In genomic region chr6:63581355-63581998, GRCh38 we compare ENCODE assay signal across 2 cellular contexts.
A peak's percentile ranks its signal among the peaks of the same experiment; 100 is the strongest.
TF ChIP-seq lines count a peak whose summit lies in the region.

No MANE protein-coding gene starts in this region.

TF ChIP-seq in A549, 52 proteins besides CTCF, POLR2A, EP300 and RAD21:
- no peak for TF ChIP-seq EHMT2 (IDR thresholded peaks at IDR 0.05; ENCODE audit: low read depth)
- TF ChIP-seq RNF2 (IDR thresholded peaks at IDR 0.05; ENCODE audit: borderline replicate concordance, low read depth): no peak
- TF ChIP-seq ATOH8 (CRISPR knock-in tag; IDR thresholded peaks at IDR 0.05; ENCODE audit: low read depth): no peak
- no peak for TF ChIP-seq ESRRA (IDR thresholded peaks at IDR 0.05; ENCODE audit: borderline replicate concordance, low read length)
- TF ChIP-seq ZSCAN20 (CRISPR knock-in tag; IDR thresholded peaks at IDR 0.05): no peak
- no peak for TF ChIP-seq MYC (IDR thresholded peaks at IDR 0.05; ENCODE audit: borderline replicate concordance, low read length)
- TF ChIP-seq JUN (IDR thresholded peaks at IDR 0.05): no peak
- no peak for TF ChIP-seq USF2 (IDR thresholded peaks at IDR 0.05)
- no peak for TF ChIP-seq TFCP2L1 (CRISPR knock-in tag; IDR thresholded peaks at IDR 0.05)
- peak; percentile 70; the same call in 1 of the 2 replicates for TF ChIP-seq HOXA7 (CRISPR knock-in tag; IDR thresholded peaks at IDR 0.05)
- peak; percentile 16 for TF ChIP-seq MAFK (IDR thresholded peaks at IDR 0.05; ENCODE audit: partially characterized antibody)
- TF ChIP-seq ELK1 (IDR thresholded peaks at IDR 0.05; ENCODE audit: low read depth, low read length): no peak

TF ChIP-seq in K562, 482 proteins besides CTCF, POLR2A, EP300 and RAD21:
- TF ChIP-seq C11orf30 (IDR thresholded peaks at IDR 0.05; ENCODE audit: low read depth) (peak; percentile 29; the same call in 1 of the 2 replicates), NBN (IDR thresholded peaks at IDR 0.05; ENCODE audit: low read depth) (no peak), GATA2 (CRISPR knock-in tag; IDR thresholded peaks at IDR 0.05) (no peak), ZNF316 (IDR thresholded peaks at IDR 0.05) (peak; percentile 63), RBFOX2 (IDR thresholded peaks at IDR 0.05; ENCODE audit: low read depth, low read length) (peak; percentile 23; the same call in 1 of the 2 replicates), GTF2F1 (IDR thresholded peaks at IDR 0.05; ENCODE audit: low read depth, low read length) (no peak), POLR2G (IDR thresholded peaks at IDR 0.05; ENCODE audit: low read depth, low read length) (0 out of 2 replicates have a peak, but pooled peaks have one; percentile 13)
